ENCODE assay signal across 19 cellular contexts in the genomic region with DNA sequence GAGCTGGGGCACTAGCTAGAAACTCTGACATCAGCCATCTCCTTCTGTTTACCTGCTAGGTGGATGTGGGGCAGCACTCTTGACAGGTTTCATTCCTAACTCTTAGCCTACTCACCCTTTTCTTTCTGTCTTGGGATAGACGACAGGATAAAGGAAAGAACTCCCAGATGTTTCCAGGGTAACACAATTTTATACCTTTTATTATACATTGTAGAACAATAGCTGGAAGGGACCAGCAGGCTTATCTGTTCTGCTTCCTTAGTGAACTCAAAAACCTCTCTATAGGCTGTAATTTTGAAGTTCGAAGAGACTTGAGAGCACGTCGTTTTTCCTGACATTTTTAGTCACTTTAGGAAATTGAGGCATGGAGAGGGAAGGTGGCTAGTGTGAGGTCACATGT. TPM values are rescaled to one million over a fixed set of nuclear protein-coding genes. Genes with fewer than 3 reads are reported as not detected.
A peak's percentile ranks its signal among the peaks of the same experiment; 100 is the strongest.
DNase-seq lines count a peak whose midpoint lies in the region; ATAC-seq and TF ChIP-seq lines count a peak whose summit lies in the region.
"Had no signal": no experiment of that assay in that cellular context is flagged by ENCODE, and none has a peak within 500 bp of the region (broad histone marks: within the 10 kb centered on the region; RNA-seq: fewer than 3 reads in every experiment).

No MANE protein-coding gene starts in this region.

- H3K27me3 ChIP-seq in lung (ENCODE audit: control insufficient read depth, insufficient read depth): no peaks in the 10 kb centered on the region
- H3K27me3 ChIP-seq in thoracic aorta (replicated peaks; ENCODE audit: insufficient read depth): no peaks in the 10 kb centered on the region

- no peaks in the 10 kb centered on the region for H3K27me3 Mint-ChIP-seq in activated CD8-positive, alpha-beta memory T cell treated with anti-CD3 and anti-CD28 coated beads, Interleukin-2, amount 10 ng/mL, durations not matched to agents 7 days and 5 days
- no peaks in the 10 kb centered on the region for H3K27me3 Mint-ChIP-seq in activated naive CD8-positive, alpha-beta T cell treated with anti-CD3 and anti-CD28 coated beads, Interleukin-2, amount 50 U/mL, for 24 hours
- H3K27me3 Mint-ChIP-seq in stimulated activated naive B cell treated with anti-CD40 and anti-IgM and Interleukin-4, amounts not matched to agents 10 μg/mL and 1 μg/mL and 100 μg/mL, for 72 hours: no peaks in the 10 kb centered on the region

- CTCF ChIA-PET in activated CD8-positive, alpha-beta memory T cell treated with anti-CD3 and anti-CD28 coated beads, Interleukin-2, amount 10 ng/mL, durations not matched to agents 7 days and 5 days (lab: Charles Lee): interaction anchor here (1.2 kb wide), 2 partner anchors 15 to 253 kb away, joined by 3 read pairs; a partner anchor contains a TSS

- H3K4me3 Mint-ChIP-seq in activated CD8-positive, alpha-beta memory T cell treated with anti-CD3 and anti-CD28 coated beads, Interleukin-2, amount 10 ng/mL, durations not matched to agents 7 days and 5 days: no peak overlapping the region
- no peak overlapping the region for H3K4me3 Mint-ChIP-seq in activated naive CD8-positive, alpha-beta T cell treated with anti-CD3 and anti-CD28 coated beads, Interleukin-2, amount 50 U/mL, for 24 hours
- H3K4me3 Mint-ChIP-seq in stimulated activated naive B cell treated with anti-CD40 and anti-IgM and Interleukin-4, amounts not matched to agents 10 μg/mL and 1 μg/mL and 100 μg/mL, for 72 hours: no peak overlapping the region
- H3K4me3 Mint-ChIP-seq: natural killer cell had no signal

- H3K27ac ChIP-seq in lung (ENCODE audit: low read depth in 1 of 2, low read length in 1 of 2) (peak overlapping the region; percentile 2 to 41), thoracic aorta (peak overlapping the region in 1 of 2 donors; percentile 70)
- H3K27ac ChIP-seq: GM23248 had no signal

- H3K36me3 ChIP-seq in lung (ENCODE audit: control insufficient read depth in 2 of 2, insufficient read depth in 2 of 2, low read length in 2 of 2) (peaks cover 17 to 23% of the 10 kb centered on the region in 2 donors), thoracic aorta (peaks cover 30% of the 10 kb centered on the region)

- no peaks in the 10 kb centered on the region for H3K9me3 Mint-ChIP-seq in activated CD8-positive, alpha-beta memory T cell treated with anti-CD3 and anti-CD28 coated beads, Interleukin-2, amount 10 ng/mL, durations not matched to agents 7 days and 5 days (ENCODE audit: low read depth)
- no peaks in the 10 kb centered on the region for H3K9me3 Mint-ChIP-seq in activated naive CD8-positive, alpha-beta T cell treated with anti-CD3 and anti-CD28 coated beads, Interleukin-2, amount 50 U/mL, for 24 hours
- H3K9me3 Mint-ChIP-seq in stimulated activated naive B cell treated with anti-CD40 and anti-IgM and Interleukin-4, amounts not matched to agents 10 μg/mL and 1 μg/mL and 100 μg/mL, for 72 hours: no peaks in the 10 kb centered on the region
- H3K9me3 Mint-ChIP-seq: natural killer cell had no signal

- no peak overlapping the region for H3K4me3 ChIP-seq in lung
- no peak overlapping the region for H3K4me3 ChIP-seq in thoracic aorta
- H3K4me3 ChIP-seq: GM23248 had no signal

- no peak for ATAC-seq in activated CD8-positive, alpha-beta memory T cell treated with anti-CD3 and anti-CD28 coated beads, Interleukin-2, amount 10 ng/mL, durations not matched to agents 7 days and 5 days
- no peak for ATAC-seq in activated naive CD8-positive, alpha-beta T cell treated with anti-CD3 and anti-CD28 coated beads, Interleukin-2, amount 50 U/mL, for 24 hours
- ATAC-seq in lung (ENCODE audit: insufficient read depth, low FRiP score) (no peak), thoracic aorta (ENCODE audit: insufficient number of reproducible peaks, low FRiP score, low read depth) (peak; percentile 29), GM18909 (IDR thresholded peaks at IDR 0.05; ENCODE audit: poor library complexity, unreplicated experiment) (no peak)
- no peak for ATAC-seq in stimulated activated naive B cell treated with anti-CD40 and anti-IgM and Interleukin-4, amounts not matched to agents 10 μg/mL and 1 μg/mL and 100 μg/mL, for 72 hours (replicated peaks)
- ATAC-seq: natural killer cell had no signal

- H3K4me1 Mint-ChIP-seq in activated CD8-positive, alpha-beta memory T cell treated with anti-CD3 and anti-CD28 coated beads, Interleukin-2, amount 10 ng/mL, durations not matched to agents 7 days and 5 days: peaks cover 9% of the 10 kb centered on the region
- H3K4me1 Mint-ChIP-seq in activated naive CD8-positive, alpha-beta T cell treated with anti-CD3 and anti-CD28 coated beads, Interleukin-2, amount 50 U/mL, for 24 hours: peaks cover 4% of the 10 kb centered on the region
- peaks cover 4 to 6% of the 10 kb centered on the region in 2 donors for H3K4me1 Mint-ChIP-seq in stimulated activated naive B cell treated with anti-CD40 and anti-IgM and Interleukin-4, amounts not matched to agents 10 μg/mL and 1 μg/mL and 100 μg/mL, for 72 hours

- H3K9me3 ChIP-seq in lung (ENCODE audit: control insufficient read depth in 2 of 2, insufficient read depth in 1 of 2, low read length in 1 of 2): no peaks in the 10 kb centered on the region
- no peaks in the 10 kb centered on the region for H3K9me3 ChIP-seq in thoracic aorta

- WGBS in lung, 2 donors: 65 to 73% methylated on average over 4 of the region's 4 CpGs

- DNase-seq in activated CD8-positive, alpha-beta memory T cell treated with anti-CD3 and anti-CD28 coated beads, Interleukin-2, amount 10 ng/mL, durations not matched to agents 7 days and 5 days: no peak
- DNase-seq in activated CD8-positive, alpha-beta memory T cell treated with anti-CD3 and anti-CD28 coated beads for 24 hours: no peak
- DNase-seq in activated naive CD8-positive, alpha-beta T cell treated with anti-CD3 and anti-CD28 coated beads, Interleukin-2, amount 50 U/mL, for 24 hours: no peak
- no peak for DNase-seq in lung (ENCODE audit: low spot score)
- no peak for DNase-seq in thoracic aorta (ENCODE audit: low spot score)
- DNase-seq in head of caudate nucleus: no peak
- DNase-seq in stimulated activated naive B cell treated with anti-CD40 and anti-IgM and Interleukin-4, amounts not matched to agents 10 μg/mL and 1 μg/mL and 100 μg/mL, for 72 hours: no peak
- DNase-seq: activated gamma-delta T cell, anterior cingulate cortex, GM23248, hippocampal formation, Kasumi-1, mesenchymal stem cell, natural killer cell, NCI-H1048, NCI-H2029 treated with DMSO at 0.1 percent for 48 hours, NCI-H510A, RPMI8226 had no signal

- peaks cover 36% of the 10 kb centered on the region for H3K36me3 Mint-ChIP-seq in activated CD8-positive, alpha-beta memory T cell treated with anti-CD3 and anti-CD28 coated beads, Interleukin-2, amount 10 ng/mL, durations not matched to agents 7 days and 5 days
- peaks cover 21% of the 10 kb centered on the region for H3K36me3 Mint-ChIP-seq in activated naive CD8-positive, alpha-beta T cell treated with anti-CD3 and anti-CD28 coated beads, Interleukin-2, amount 50 U/mL, for 24 hours (ENCODE audit: low read depth)
- H3K36me3 Mint-ChIP-seq in stimulated activated naive B cell treated with anti-CD40 and anti-IgM and Interleukin-4, amounts not matched to agents 10 μg/mL and 1 μg/mL and 100 μg/mL, for 72 hours: peaks cover 5 to 30% of the 10 kb centered on the region in 2 donors

- intact Hi-C loops in head of caudate nucleus (cut with DNase I): no loop called here

- H3K4me1 ChIP-seq in lung (ENCODE audit: control insufficient read depth in 2 of 2, insufficient read depth in 2 of 2, low read length in 2 of 2) (peaks cover 0 to 5% of the 10 kb centered on the region in 2 donors), thoracic aorta (ENCODE audit: control insufficient read depth in 1 of 2, low read depth in 2 of 2) (peaks cover 6 to 22% of the 10 kb centered on the region in 2 donors)

- peak overlapping the region; percentile 32 for H3K27ac Mint-ChIP-seq in activated CD8-positive, alpha-beta memory T cell treated with anti-CD3 and anti-CD28 coated beads, Interleukin-2, amount 10 ng/mL, durations not matched to agents 7 days and 5 days
- peak overlapping the region; percentile 2 for H3K27ac Mint-ChIP-seq in activated naive CD8-positive, alpha-beta T cell treated with anti-CD3 and anti-CD28 coated beads, Interleukin-2, amount 50 U/mL, for 24 hours
- no peak overlapping the region for H3K27ac Mint-ChIP-seq in stimulated activated naive B cell treated with anti-CD40 and anti-IgM and Interleukin-4, amounts not matched to agents 10 μg/mL and 1 μg/mL and 100 μg/mL, for 72 hours

- TF ChIP-seq CTCF in lung (IDR thresholded peaks at IDR 0.05; ENCODE audit: control extremely low read depth, extremely low read depth) (no peak), thoracic aorta (IDR thresholded peaks at IDR 0.05) (no peak)

RNA-seq across cellular contexts. Expression of a gene that starts 13.2 kb away (rescaled TPM):
- 100 to 1,000 TPM; 275 to 315 TPM for total RNA-seq in activated CD8-positive, alpha-beta memory T cell treated with anti-CD3 and anti-CD28 coated beads, Interleukin-2, amount 10 ng/mL, durations not matched to agents 7 days and 5 days
- 100 to 1,000 TPM; 328 to 438 TPM for total RNA-seq in lung
- polyA plus RNA-seq in lung: 100 to 1,000 TPM in 1 of 2 donors, 10 to 100 TPM in 1; 70.0 to 145 TPM
- total RNA-seq in thoracic aorta: 100 to 1,000 TPM; 324 to 348 TPM
